In the genomic region with DNA sequence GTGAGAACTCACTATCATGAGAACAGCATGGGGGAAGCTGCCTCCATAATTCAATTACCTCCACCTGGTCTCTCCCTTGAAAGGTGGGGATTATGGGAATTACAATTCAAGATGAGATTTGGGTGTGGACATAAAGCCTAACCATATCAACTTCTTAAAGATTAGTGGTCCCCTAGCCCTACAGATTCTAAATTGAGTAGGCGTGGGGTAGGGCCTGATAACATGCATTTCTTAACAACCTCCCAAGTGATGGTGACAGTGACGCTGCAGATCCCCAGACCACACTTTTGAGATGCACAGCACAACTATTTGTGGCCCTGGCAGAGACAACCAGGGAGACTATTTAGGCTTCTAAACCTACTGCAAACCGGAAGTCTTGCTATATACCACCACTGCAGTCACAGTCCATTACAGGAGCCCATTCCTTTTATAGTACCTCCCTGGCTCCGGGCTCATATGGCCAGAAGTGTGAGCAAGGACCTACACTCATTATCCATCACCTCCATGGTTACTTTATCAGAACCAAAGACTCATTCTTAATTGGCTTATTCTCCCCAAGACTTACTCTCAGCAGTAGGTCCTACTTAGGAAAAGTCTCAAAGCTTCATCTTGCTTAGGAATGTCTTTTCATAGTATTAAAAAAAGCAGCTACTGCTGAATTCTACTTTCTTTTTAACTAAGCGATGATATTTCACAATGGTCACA, we compare ENCODE assay signal across 11 cellular contexts. TPM values are rescaled to one million over a fixed set of nuclear protein-coding genes. Genes with fewer than 3 reads are reported as not detected.
DNase-seq lines count a peak whose midpoint lies in the region; ATAC-seq and TF ChIP-seq lines count a peak whose summit lies in the region.
"Had no signal": no experiment of that assay in that cellular context is flagged by ENCODE, and none has a peak within 500 bp of the region (broad histone marks: within the 10 kb centered on the region; RNA-seq: fewer than 3 reads in every experiment).

No MANE protein-coding gene starts in this region.

- H3K9ac ChIP-seq in SK-N-SH (no peak overlapping the region), neural cell (ENCODE audit: low read length) (no peak overlapping the region)

- no peaks in the 10 kb centered on the region for H3F3A ChIP-seq in SK-N-SH (replicated peaks; ENCODE audit: insufficient read depth)
- H3F3A ChIP-seq in neural cell (ENCODE audit: insufficient read depth, low read length, poor library complexity, severe bottlenecking) = no peaks in the 10 kb centered on the region

- peaks cover 14 to 19% of the 10 kb centered on the region in 2 experiments for H3K4me1 ChIP-seq in SK-N-SH (ENCODE audit: control insufficient read depth in 1 of 2, insufficient read depth in 2 of 2, low read depth in 1 of 2, low read length in 1 of 2)

- no peak overlapping the region for H2AFZ ChIP-seq in SK-N-SH (ENCODE audit: low read depth)
- H2AFZ ChIP-seq in neural cell (ENCODE audit: low read depth, low read length) = no peak overlapping the region

- H4K20me1 ChIP-seq in SK-N-SH (ENCODE audit: insufficient read depth) (no peaks in the 10 kb centered on the region), neural cell (ENCODE audit: insufficient read depth) (no peaks in the 10 kb centered on the region)

- TF ChIP-seq RAD21 in SK-N-SH (IDR thresholded peaks at IDR 0.05; ENCODE audit: low read length) (no peak), neural cell (conservative IDR thresholded peaks at IDR 0.05) (no peak)

- H3K27ac ChIP-seq in SK-N-SH (ENCODE audit: low read depth in 2 of 2, low read length in 1 of 2) = no peak overlapping the region
- no peak overlapping the region for H3K27ac ChIP-seq in neural cell (ENCODE audit: low read length)

- H3K36me3 ChIP-seq in SK-N-SH (replicated peaks in 1 of 2; ENCODE audit: control insufficient read depth in 1 of 2, insufficient read depth in 2 of 2, low read length in 1 of 2) (peaks cover 3 to 5% of the 10 kb centered on the region in 2 experiments), neural cell (ENCODE audit: insufficient read depth, low read length) (no peaks in the 10 kb centered on the region)

- H3K9me3 ChIP-seq in SK-N-SH (no peaks in the 10 kb centered on the region), neural cell (ENCODE audit: low read length) (no peaks in the 10 kb centered on the region)

- H3K4me3 Mint-ChIP-seq in activated naive CD8-positive, alpha-beta T cell treated with anti-CD3 and anti-CD28 coated beads for 36 hours = peak overlapping the region; percentile 86

- no peaks in the 10 kb centered on the region for H3K27me3 Mint-ChIP-seq in activated naive CD8-positive, alpha-beta T cell treated with anti-CD3 and anti-CD28 coated beads for 36 hours

- TF ChIP-seq CTCF in SK-N-SH (IDR thresholded peaks at IDR 0.05) (no peak), neural cell (IDR thresholded peaks at IDR 0.05; ENCODE audit: poor library complexity, severe bottlenecking) (no peak)

- 91% methylated on average over 5 of the region's 5 CpGs for WGBS in SK-N-SH (ENCODE audit: low lambda C conversion rate)

- DNase-seq in SK-N-SH (no peak), NCI-H146 treated with DMSO at 0.1 percent for 48 hours (lab: John Stamatoyannopoulos, UW; ENCODE audit: unreplicated experiment) (peak; percentile 1), HT-29 (ENCODE audit: low spot score) (no peak), NCI-H1048 (lab: John Stamatoyannopoulos, UW) (no peak), NCI-H2107 treated with DMSO at 0.1 percent for 48 hours (lab: John Stamatoyannopoulos, UW; ENCODE audit: unreplicated experiment) (no peak)
- DNase-seq in activated naive CD8-positive, alpha-beta T cell treated with anti-CD3 and anti-CD28 coated beads for 36 hours = no peak
- DNase-seq: activated CD4-positive, alpha-beta T cell treated with anti-CD3 and anti-CD28 coated beads, Interleukin-2, amount 50 U/mL, for 1 hour; midbrain; NCI-H2081 treated with DMSO at 0.1 percent for 48 hours had no signal

- CTCF ChIA-PET in SK-N-SH (lab: Yijun Ruan, JAX) = no interaction called here

- H3K4me2 ChIP-seq in SK-N-SH (peak overlapping the region; percentile 97), neural cell (ENCODE audit: low read length) (no peak overlapping the region)

- H3K9me2 ChIP-seq in SK-N-SH (no peaks in the 10 kb centered on the region), neural cell (ENCODE audit: insufficient read depth, low read length) (no peaks in the 10 kb centered on the region)

- no peak for TF ChIP-seq EP300 in SK-N-SH (IDR thresholded peaks at IDR 0.05; ENCODE audit: borderline replicate concordance in 1 of 2, low read depth in 1 of 2, low read length in 1 of 2)
- TF ChIP-seq EP300 in neural cell (conservative IDR thresholded peaks at IDR 0.05; ENCODE audit: poor library complexity, severe bottlenecking) = no peak

- H3K27me3 ChIP-seq in SK-N-SH (ENCODE audit: insufficient read depth) = no peaks in the 10 kb centered on the region
- H3K27me3 ChIP-seq in neural cell (ENCODE audit: insufficient read depth, low read depth, low read length) = no peaks in the 10 kb centered on the region

- no peak for ATAC-seq in SK-N-SH treated with all-trans-retinoic acid at 6 μM for 48 hours

- H3K79me2 ChIP-seq in SK-N-SH (ENCODE audit: insufficient read depth) (peaks cover 44% of the 10 kb centered on the region), neural cell (replicated peaks; ENCODE audit: insufficient read depth, low read length) (peaks cover 10% of the 10 kb centered on the region)

- peaks cover 3% of the 10 kb centered on the region for H3K36me3 Mint-ChIP-seq in activated naive CD8-positive, alpha-beta T cell treated with anti-CD3 and anti-CD28 coated beads for 36 hours

- no peak overlapping the region for H3K27ac Mint-ChIP-seq in activated naive CD8-positive, alpha-beta T cell treated with anti-CD3 and anti-CD28 coated beads for 36 hours

- H3K4me1 Mint-ChIP-seq in activated naive CD8-positive, alpha-beta T cell treated with anti-CD3 and anti-CD28 coated beads for 36 hours = peaks cover 24% of the 10 kb centered on the region

- no peak overlapping the region for H3K4me3 ChIP-seq in SK-N-SH (ENCODE audit: low read depth in 2 of 2, low read length in 1 of 2)
- H3K4me3 ChIP-seq in neural cell (ENCODE audit: low read length) = peak overlapping the region; percentile 94

- POLR2A ChIA-PET in SK-N-SH (lab: Yijun Ruan, JAX) = no interaction called here

- no peaks in the 10 kb centered on the region for H3K9me3 Mint-ChIP-seq in activated naive CD8-positive, alpha-beta T cell treated with anti-CD3 and anti-CD28 coated beads for 36 hours

TF ChIP-seq in SK-N-SH, 30 proteins besides CTCF, POLR2A, EP300 and RAD21 (continues in another document):
- TF ChIP-seq, protein P1, sequence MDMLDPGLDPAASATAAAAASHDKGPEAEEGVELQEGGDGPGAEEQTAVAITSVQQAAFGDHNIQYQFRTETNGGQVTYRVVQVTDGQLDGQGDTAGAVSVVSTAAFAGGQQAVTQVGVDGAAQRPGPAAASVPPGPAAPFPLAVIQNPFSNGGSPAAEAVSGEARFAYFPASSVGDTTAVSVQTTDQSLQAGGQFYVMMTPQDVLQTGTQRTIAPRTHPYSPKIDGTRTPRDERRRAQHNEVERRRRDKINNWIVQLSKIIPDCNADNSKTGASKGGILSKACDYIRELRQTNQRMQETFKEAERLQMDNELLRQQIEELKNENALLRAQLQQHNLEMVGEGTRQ (IDR thresholded peaks at IDR 0.05; ENCODE audit: borderline replicate concordance, low read depth, low read length) = no peak
- TF ChIP-seq CHD2 (IDR thresholded peaks at IDR 0.05; ENCODE audit: low read length, partially characterized antibody) (no peak), MXI1 (IDR thresholded peaks at IDR 0.05; ENCODE audit: low read depth, low read length) (no peak)

TF ChIP-seq in SK-N-SH treated with all-trans-retinoic acid at 6 μM for 48 hours, 23 proteins besides CTCF, POLR2A, EP300 and RAD21 (continues in another document):
- no peak for TF ChIP-seq PPARA (CRISPR knock-in tag; IDR thresholded peaks at IDR 0.05; ENCODE audit: borderline replicate concordance)

TF ChIP-seq in neural cell, 6 proteins besides CTCF, POLR2A, EP300 and RAD21 (continues in another document):
- no peak for TF ChIP-seq REST (IDR thresholded peaks at IDR 0.05; ENCODE audit: borderline replicate concordance)

RNA-seq across cellular contexts. Expression of gene DPY19L3, which starts 2.1 kb away (rescaled TPM):
- polyA plus RNA-seq in SK-N-SH (2012; rRNA removed) = 23.3 and 25.2 TPM in 2 replicates
- polyA plus RNA-seq in SK-N-SH (2012; cell fraction: cytosol; rRNA removed) = 10.2 and 15.5 TPM in 2 replicates
- polyA plus RNA-seq in SK-N-SH (2012; cell fraction: nucleus; rRNA removed) = 98.0 and 110 TPM in 2 replicates
- 10 to 100 TPM; 16.4 to 18.0 TPM for total RNA-seq in activated naive CD8-positive, alpha-beta T cell treated with anti-CD3 and anti-CD28 coated beads for 36 hours
- polyA plus RNA-seq in neural cell = 26.7 and 30.6 TPM in 2 replicates
- polyA minus RNA-seq in neural cell = 41.9 and 44.1 TPM in 2 replicates
- total RNA-seq in HT-29 (2014; rRNA removed; shearing (Covaris generic)) = 17.2 and 21.9 TPM in 2 replicates

RNA-seq across cellular contexts. Expression of gene ZNF507, which starts 58.0 kb away (rescaled TPM):
- polyA plus RNA-seq in SK-N-SH (2012; rRNA removed) (6.8 and 9.1 TPM in 2 replicates), neural cell (9.9 and 12.4 TPM in 2 replicates)
- 7.8 and 8.8 TPM in 2 replicates for polyA plus RNA-seq in SK-N-SH (2012; cell fraction: cytosol; rRNA removed)
- 6.3 and 12.5 TPM in 2 replicates for polyA plus RNA-seq in SK-N-SH (2012; cell fraction: nucleus; rRNA removed)
- 10 to 100 TPM; 28.6 to 29.3 TPM for total RNA-seq in activated naive CD8-positive, alpha-beta T cell treated with anti-CD3 and anti-CD28 coated beads for 36 hours
- 29.5 and 38.5 TPM in 2 replicates for polyA minus RNA-seq in neural cell
- total RNA-seq in HT-29 (2014; rRNA removed; shearing (Covaris generic)) = 5.3 and 6.5 TPM in 2 replicates
